ENCODE assay signal across 13 cellular contexts in the genomic region with DNA sequence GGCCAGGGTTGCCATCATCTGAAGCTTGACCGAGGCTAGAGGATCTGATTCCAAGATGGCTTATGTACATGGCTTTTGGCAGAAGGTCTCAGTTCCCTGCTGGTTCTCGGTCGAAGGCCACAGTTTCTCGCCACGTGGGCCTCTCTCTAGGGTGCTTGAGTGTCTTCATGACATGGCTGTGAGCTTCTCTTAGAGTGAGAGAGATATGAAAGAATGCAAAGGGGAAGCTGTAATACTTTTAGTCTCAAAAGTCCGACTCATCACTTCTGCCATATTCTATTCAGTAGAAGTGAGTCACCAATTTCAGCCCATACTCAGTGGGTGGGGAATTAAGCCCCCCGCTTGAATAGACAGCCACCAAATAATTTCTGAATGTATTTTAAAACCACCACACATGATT.
DNase-seq lines count a peak whose midpoint lies in the region; ATAC-seq and TF ChIP-seq lines count a peak whose summit lies in the region.
"Had no signal": no experiment of that assay in that cellular context is flagged by ENCODE, and none has a peak within 500 bp of the region (broad histone marks: within the 10 kb centered on the region; RNA-seq: fewer than 3 reads in every experiment).

No MANE protein-coding gene starts in this region.

- ATAC-seq in GM21526 (IDR thresholded peaks at IDR 0.05; ENCODE audit: low FRiP score, unreplicated experiment): no peak

- intact Hi-C loops in dorsolateral prefrontal cortex (cut with DNase I): no loop called here

- H3K36me3 ChIP-seq in WERI-Rb-1 (no peaks in the 10 kb centered on the region), HAP-1 (replicated peaks) (no peaks in the 10 kb centered on the region)

- H3K27me3 Mint-ChIP-seq in HFFc6 (ENCODE audit: insufficient read depth): no peaks in the 10 kb centered on the region; the same call in 1 of the 2 replicates

- TF ChIP-seq CTCF in AG10803 (conservative IDR thresholded peaks at IDR 0.05; ENCODE audit: low read length) (no peak), HFFc6 (IDR thresholded peaks at IDR 0.05) (no peak), astrocyte of the spinal cord (IDR thresholded peaks at IDR 0.05; ENCODE audit: low read depth, low read length) (no peak), WERI-Rb-1 (IDR thresholded peaks at IDR 0.05; ENCODE audit: low read depth, low read length) (no peak), dorsolateral prefrontal cortex (IDR thresholded peaks at IDR 0.05 in 54 of 56, conservative IDR thresholded peaks at IDR 0.05 in 2 of 56; ENCODE audit: low read depth in 1 of 56, partially characterized antibody in 56 of 56) (no peak)

- in situ Hi-C loops in astrocyte of the spinal cord (cut with HindIII; ENCODE audit: low sequenced_read_pairs): no loop called here
- in situ Hi-C loops in HAP-1 (cut with MboI; ENCODE audit: low sequenced_read_pairs): no loop called here

- H3K9me3 Mint-ChIP-seq in HFFc6: peaks cover 11% of the 10 kb centered on the region

- H3K4me3 Mint-ChIP-seq in HFFc6: peak overlapping the region; percentile 5; the same call in 1 of the 2 replicates
- H3K4me3 Mint-ChIP-seq: neural crest cell; T-helper 2 cell treated with Interferon-gamma antibody and Interleukin-4, amounts not matched to agents 5 μg/mL and 100 μg/mL, for 36 hours had no signal

- DNase-seq in AG10803 (ENCODE audit: low read depth) (peak; percentile 33), HFFc6 (peak; percentile 36), astrocyte of the spinal cord (ENCODE audit: low read depth, low spot score) (peak; percentile 48), myocyte (ENCODE audit: low read depth) (peak; percentile 41), WERI-Rb-1 (no peak), dorsolateral prefrontal cortex (no peak), HAP-1 (ENCODE audit: low spot score in 2 of 2) (no peak)
- DNase-seq: dermis blood vessel endothelial cell, Karpas-422, NCI-H69 had no signal

- peaks cover 42% of the 10 kb centered on the region for H3K4me1 Mint-ChIP-seq in HFFc6 (ENCODE audit: low read depth)
- H3K4me1 Mint-ChIP-seq: neural crest cell had no signal

- H3K36me3 Mint-ChIP-seq in HFFc6 (ENCODE audit: low read depth): peaks cover 30% of the 10 kb centered on the region

- H3K27ac Mint-ChIP-seq in HFFc6: peak overlapping the region; percentile 80

- H3K27me3 ChIP-seq in WERI-Rb-1 (ENCODE audit: insufficient read depth, low read depth, severe bottlenecking) (no peaks in the 10 kb centered on the region), dorsolateral prefrontal cortex (peaks cover 0 to 3% (median 0%) of the 10 kb centered on the region in 45 donors), HAP-1 (ENCODE audit: low read depth) (no peaks in the 10 kb centered on the region)

- no peak overlapping the region for H3K27ac ChIP-seq in WERI-Rb-1
- H3K27ac ChIP-seq in dorsolateral prefrontal cortex: no peak overlapping the region

- H3K4me3 ChIP-seq in AG10803 (ENCODE audit: low read length) (no peak overlapping the region), astrocyte of the spinal cord (ENCODE audit: low read depth, low read length) (no peak overlapping the region), WERI-Rb-1 (ENCODE audit: low read depth, low read length) (no peak overlapping the region), dorsolateral prefrontal cortex (no peak overlapping the region), HAP-1 (no peak overlapping the region)

- peaks cover 7% of the 10 kb centered on the region for H3K4me1 ChIP-seq in HAP-1

- H3K9me3 ChIP-seq in WERI-Rb-1 (ENCODE audit: severe bottlenecking): no peaks in the 10 kb centered on the region
- peaks cover 5% of the 10 kb centered on the region; the same call in 1 of the 2 replicates for H3K9me3 ChIP-seq in HAP-1

Comparison
In these comparisons a context has a peak if more than half of its experiments do, and no peak if none do; other contexts are left out.
1. DNase-seq: peak in AG10803 (single experiment), HFFc6 (single experiment), astrocyte of the spinal cord (single experiment) and myocyte (single experiment); none in WERI-Rb-1 (single experiment), dorsolateral prefrontal cortex (0 of 10) and HAP-1 (0 of 2).